In the genomic region with DNA sequence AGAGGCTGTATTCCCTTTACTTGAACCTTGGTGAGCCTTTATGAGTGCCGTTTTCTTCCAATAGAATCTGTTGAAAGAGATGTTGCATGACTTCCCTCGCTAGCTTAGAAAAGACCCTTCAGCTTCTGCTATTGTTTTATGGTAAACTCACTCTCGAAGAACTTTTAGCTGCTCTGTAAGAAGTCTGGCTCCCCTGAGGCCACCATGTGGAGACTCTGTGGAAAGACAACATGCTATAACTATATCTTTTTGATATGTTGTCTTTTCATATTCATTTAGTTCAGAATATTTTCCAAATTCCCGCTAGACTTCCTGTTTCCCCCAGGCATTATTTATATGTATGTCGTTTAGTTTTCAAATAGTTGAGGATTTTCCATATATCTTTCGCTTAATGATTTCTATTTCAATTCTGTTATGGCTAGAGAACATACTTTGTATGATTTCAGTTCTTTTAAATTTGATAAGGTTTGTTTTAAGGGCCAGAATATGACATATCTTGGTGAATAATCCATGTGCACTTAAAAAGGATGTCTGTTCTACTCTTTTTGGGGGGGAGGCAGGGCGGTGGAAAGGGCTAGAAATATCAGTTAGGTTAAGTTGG, we compare ENCODE assay signal across 8 cellular contexts.
A peak's percentile ranks its signal among the peaks of the same experiment; 100 is the strongest.
DNase-seq lines count a peak whose midpoint lies in the region; ATAC-seq and TF ChIP-seq lines count a peak whose summit lies in the region.

No MANE protein-coding gene starts in this region.

- peaks cover 29% of the 10 kb centered on the region for H3K4me1 Mint-ChIP-seq in activated T-helper 17 cell treated with anti-CD3 and anti-CD28 coated beads, Interleukin-2, amount 50 U/mL, for 72 hours

- TF ChIP-seq CTCF in 22Rv1 (IDR thresholded peaks at IDR 0.05): peak; percentile 53

- DNase-seq in Daoy (ENCODE audit: low read depth) (peak; percentile 38), NCI-H1694 (lab: John Stamatoyannopoulos, UW) (peak; percentile 18), left cardiac atrium (peak; percentile 37), NK-92 (lab: John Stamatoyannopoulos, UW; ENCODE audit: unreplicated experiment) (no peak)
- DNase-seq in stimulated activated CD4-positive, alpha-beta T cell treated with anti-CD3 and anti-CD28 coated beads, Interleukin-4, amount 100 ng/mL, for 24 hours: peak; percentile 31

- no peak for ATAC-seq in activated T-helper 17 cell treated with anti-CD3 and anti-CD28 coated beads, Interleukin-2, amount 50 U/mL, for 72 hours (replicated peaks)
- peak in 1 of 2 donors; percentile 63 for ATAC-seq in left cardiac atrium
- no peak for ATAC-seq in GM21360 (IDR thresholded peaks at IDR 0.05; ENCODE audit: unreplicated experiment)

- no peak overlapping the region for H3K27ac ChIP-seq in 22Rv1

- H3K27me3 Mint-ChIP-seq in activated T-helper 17 cell treated with anti-CD3 and anti-CD28 coated beads, Interleukin-2, amount 50 U/mL, for 72 hours: no peaks in the 10 kb centered on the region

- no peaks in the 10 kb centered on the region for H3K9me3 Mint-ChIP-seq in activated T-helper 17 cell treated with anti-CD3 and anti-CD28 coated beads, Interleukin-2, amount 50 U/mL, for 72 hours

- H3K36me3 Mint-ChIP-seq in activated T-helper 17 cell treated with anti-CD3 and anti-CD28 coated beads, Interleukin-2, amount 50 U/mL, for 72 hours (ENCODE audit: low read depth): peaks cover 4% of the 10 kb centered on the region

- intact Hi-C loops in left cardiac atrium (cut with DNase I): loop anchor here (1.0 to 10.0 kb wide), 3 partner anchors 67 to 351 kb away; partner anchors contain the start of gene PTPN4 (in 1 of the 2)

- H3K27ac Mint-ChIP-seq in activated T-helper 17 cell treated with anti-CD3 and anti-CD28 coated beads, Interleukin-2, amount 50 U/mL, for 72 hours: peak overlapping the region; percentile 5

- peak overlapping the region; percentile 7 for H3K4me3 Mint-ChIP-seq in activated T-helper 17 cell treated with anti-CD3 and anti-CD28 coated beads, Interleukin-2, amount 50 U/mL, for 72 hours
